Comparison of ENCODE assay signal across 23 cellular contexts in genomic region chr3:16943857-16944256, GRCh38.
"Had no signal": no experiment of that assay in that cellular context is flagged by ENCODE, and none has a peak within 500 bp of the region (broad histone marks: within the 10 kb centered on the region; RNA-seq: fewer than 3 reads in every experiment).

No MANE protein-coding gene starts in this region.

- H3K27ac ChIP-seq: coronary artery, hepatocyte, lower lobe of right lung, ovary, psoas muscle, sigmoid colon, spleen, testis, tibial artery, upper lobe of left lung had no signal

- H3K36me3 ChIP-seq: lower lobe of right lung, ovary, sigmoid colon, spleen, tibial artery, upper lobe of left lung had no signal

- DNase-seq: dermis blood vessel endothelial cell; effector memory CD8-positive, alpha-beta T cell; kidney; left ventricle myocardium superior; lower lobe of right lung; naive B cell; nephron progenitor cell; occipital lobe; ovary; posterior cingulate gyrus; psoas muscle; right cardiac atrium; sigmoid colon; spleen; stimulated activated CD4-positive, alpha-beta T cell treated with anti-CD3 and anti-CD28 coated beads, Interleukin-4, amount 100 ng/mL, for 4 hours; stimulated activated naive CD8-positive, alpha-beta T cell treated with anti-CD3 and anti-CD28 coated beads, Interleukin-15, Interleukin-2, amounts not matched to agents 100 U/mL and 50 U/mL, for 24 hours; substantia nigra; testis; tibial artery; upper lobe of left lung had no signal

- ATAC-seq: left ventricle myocardium superior; lower lobe of right lung; psoas muscle; right cardiac atrium; stimulated activated memory B cell treated with anti-CD40 and anti-IgM and Interleukin-4, amounts not matched to agents 10 μg/mL and 1 μg/mL and 100 μg/mL, for 72 hours; stimulated activated naive CD8-positive, alpha-beta T cell treated with anti-CD3 and anti-CD28 coated beads, Interleukin-15, Interleukin-2, amounts not matched to agents 100 U/mL and 50 U/mL, for 24 hours had no signal

- H3K27me3 Mint-ChIP-seq: effector memory CD8-positive, alpha-beta T cell; naive B cell; stimulated activated memory B cell treated with anti-CD40 and anti-IgM and Interleukin-4, amounts not matched to agents 10 μg/mL and 1 μg/mL and 100 μg/mL, for 72 hours had no signal

- H3K9me3 ChIP-seq: lower lobe of right lung, ovary, psoas muscle, sigmoid colon, spleen, testis, tibial artery, upper lobe of left lung had no signal

- H3K4me3 Mint-ChIP-seq: nephron progenitor cell; stimulated activated memory B cell treated with anti-CD40 and anti-IgM and Interleukin-4, amounts not matched to agents 10 μg/mL and 1 μg/mL and 100 μg/mL, for 72 hours had no signal

- H3K27ac Mint-ChIP-seq: nephron progenitor cell; stimulated activated memory B cell treated with anti-CD40 and anti-IgM and Interleukin-4, amounts not matched to agents 10 μg/mL and 1 μg/mL and 100 μg/mL, for 72 hours had no signal

- H3K27me3 ChIP-seq: hepatocyte, ovary, sigmoid colon, spleen, testis, tibial artery, upper lobe of left lung had no signal

- H3K4me3 ChIP-seq: coronary artery, hepatocyte, lower lobe of right lung, ovary, psoas muscle, sigmoid colon, spleen, testis, tibial artery, upper lobe of left lung had no signal

- H3K9me3 Mint-ChIP-seq: effector memory CD8-positive, alpha-beta T cell; nephron progenitor cell had no signal

- H3K4me1 ChIP-seq: lower lobe of right lung, sigmoid colon, testis had no signal
